In the genomic region with DNA sequence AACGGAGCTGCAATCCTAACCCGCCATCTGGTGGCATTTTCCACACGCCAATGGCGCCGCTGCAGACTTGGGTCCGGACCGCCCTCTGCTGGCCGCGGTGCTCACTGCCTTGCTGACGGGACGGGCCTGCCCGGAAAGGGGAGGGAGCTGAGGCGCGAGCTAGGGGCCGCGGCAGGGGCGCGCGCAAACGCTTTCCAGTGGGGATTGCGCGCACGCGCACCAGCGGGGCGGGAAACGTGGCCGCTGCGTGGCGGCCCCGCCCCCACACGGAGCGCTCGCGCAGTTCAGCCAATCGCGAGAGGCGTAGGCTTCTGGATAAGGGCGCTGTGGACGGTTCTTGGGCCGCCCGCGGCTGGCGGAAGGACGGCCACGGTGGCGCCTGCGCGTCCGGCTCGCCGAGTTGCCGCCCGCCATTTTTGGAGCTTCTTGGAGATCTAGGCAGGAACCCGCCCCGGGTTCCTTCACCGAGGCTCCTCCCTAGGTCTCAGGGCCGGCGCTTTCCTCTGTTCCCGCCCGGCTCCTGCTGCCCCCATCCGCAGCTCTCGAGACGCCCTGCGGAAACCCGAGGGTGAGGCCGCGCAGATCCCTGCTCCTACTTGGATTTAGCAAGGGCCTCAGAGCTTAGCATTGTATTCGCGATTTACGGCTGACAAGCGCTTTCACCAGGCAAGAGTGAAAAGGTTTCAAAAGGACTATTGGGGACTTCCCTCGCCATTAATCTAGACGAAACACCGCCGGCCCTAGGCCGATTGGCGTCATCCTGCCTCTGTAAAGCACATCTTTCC, we compare ENCODE assay signal across 8 cellular contexts. TPM values are rescaled to one million over a fixed set of nuclear protein-coding genes. Genes with fewer than 3 reads are reported as not detected.
DNase-seq lines count a peak whose midpoint lies in the region; ATAC-seq and TF ChIP-seq lines count a peak whose summit lies in the region.

A gene (minus strand): TSS at position 52 of the 785 bp plus-strand sequence. CDS start 121,480 bp downstream, outside the sequence.

- TF ChIP-seq CTCF in DND-41 (IDR thresholded peaks at IDR 0.05; ENCODE audit: borderline replicate concordance, extremely low read depth, low read length, poor library complexity, severe bottlenecking) (peak; percentile 100), KMS-11 (conservative IDR thresholded peaks at IDR 0.05; ENCODE audit: low read depth, low read length) (peak; percentile 77), Panc1 (IDR thresholded peaks at IDR 0.05) (peak; percentile 99), esophagus muscularis mucosa (IDR thresholded peaks at IDR 0.05) (peak; percentile 96 to 98 (median 97))

- no peak for TF ChIP-seq EP300 in esophagus muscularis mucosa (IDR thresholded peaks at IDR 0.05)

- H3K27me3 ChIP-seq in DND-41 (ENCODE audit: insufficient read depth, low read length, poor library complexity) (no peaks in the 10 kb centered on the region), KMS-11 (ENCODE audit: insufficient read depth, low read depth) (no peaks in the 10 kb centered on the region), Panc1 (ENCODE audit: control insufficient read depth, insufficient read depth, low read length) (no peaks in the 10 kb centered on the region), esophagus muscularis mucosa (no peaks in the 10 kb centered on the region)

- H3K9me3 ChIP-seq in DND-41 (ENCODE audit: insufficient read depth, low read length, severe bottlenecking), result no peaks in the 10 kb centered on the region
- H3K9me3 ChIP-seq in Panc1 (ENCODE audit: control insufficient read depth, insufficient read depth, low read depth, low read length), result no peaks in the 10 kb centered on the region
- H3K9me3 ChIP-seq in esophagus muscularis mucosa, result no peaks in the 10 kb centered on the region

- H4K20me1 ChIP-seq in DND-41 (ENCODE audit: insufficient read depth, low read length) (no peaks in the 10 kb centered on the region; the same call in 1 of the 2 replicates), KMS-11 (ENCODE audit: insufficient read depth) (no peaks in the 10 kb centered on the region)

- H3K4me2 ChIP-seq in DND-41 (ENCODE audit: insufficient read depth, low read length), result peak within 1 kb of the TSS; percentile 79
- H3K4me2 ChIP-seq in KMS-11, result peak within 1 kb of the TSS; percentile 100

- H3K4me3 ChIP-seq in DND-41 (ENCODE audit: low read depth in 1 of 2, low read length in 2 of 2) (peak within 1 kb of the TSS; percentile 69 to 87), KMS-11 (IDR thresholded peaks at IDR 0.05; ENCODE audit: insufficient read depth, low read depth, low read length) (peak within 1 kb of the TSS; percentile 81), Panc1 (ENCODE audit: low read depth in 2 of 2, low read length in 2 of 2) (peak within 1 kb of the TSS; percentile 65 to 89), esophagus muscularis mucosa (peak within 1 kb of the TSS; percentile 83 to 96 (median 90))

- H3K9ac ChIP-seq in DND-41 (ENCODE audit: low read depth, low read length) (peak within 1 kb of the TSS; percentile 92), KMS-11 (peak within 1 kb of the TSS; percentile 91)

- H3K36me3 ChIP-seq in DND-41 (ENCODE audit: insufficient read depth, low read length) (no peaks in the 10 kb centered on the region; the same call in 1 of the 2 replicates), KMS-11 (ENCODE audit: insufficient read depth) (no peaks in the 10 kb centered on the region), Panc1 (ENCODE audit: control insufficient read depth, insufficient read depth, low read length) (no peaks in the 10 kb centered on the region; the same call in 1 of the 2 replicates), esophagus muscularis mucosa (no peaks in the 10 kb centered on the region)

- peak within 1 kb of the TSS; percentile 86 for H2AFZ ChIP-seq in DND-41 (ENCODE audit: low read depth, low read length)
- peak within 1 kb of the TSS; percentile 70 for H2AFZ ChIP-seq in KMS-11 (ENCODE audit: low read depth)

- no TSS peak for BruUV-seq in Panc1 (replicated peaks; lab: Mats Ljungman, UMichigan)

- in situ Hi-C loops in Panc1 (cut with HindIII; ENCODE audit: low pct_unique_long_range_greater_than_20kb, low sequenced_read_pairs), result no loop called here

- ATAC-seq in DND-41 (ENCODE audit: insufficient read depth, low read depth) (peak; percentile 86), GM21737 (IDR thresholded peaks at IDR 0.05; ENCODE audit: unreplicated experiment) (peak; percentile 85), Panc1 (peak; percentile 91)

- intact Hi-C loops in Panc1 (cut with micrococcal nuclease; ENCODE audit: unreplicated experiment) (loop anchor here (5.0 kb wide), 2 partner anchors 110 to 360 kb away; a partner anchor contains a TSS), esophagus muscularis mucosa (cut with DNase I) (loop anchor here (1.0 to 10.0 kb wide), 6 partner anchors 110 to 677 kb away; a partner anchor contains a TSS)

- peaks cover 55% of the 10 kb centered on the region for H3K79me2 ChIP-seq in DND-41 (ENCODE audit: insufficient read depth, low read length)
- peaks cover 39% of the 10 kb centered on the region for H3K79me2 ChIP-seq in KMS-11 (ENCODE audit: insufficient read depth, low read depth)

- WGBS in esophagus muscularis mucosa, result 2% methylated on average over 28 of the region's 78 CpGs

- POLR2A ChIA-PET in Panc1 (lab: Charles Lee), result interaction anchor here (0.5 to 1.1 kb wide), 10 partner anchors 13 to 556 kb away, joined by 3 to 6 read pairs (median 4); a partner anchor contains a TSS

- CTCF ChIA-PET in Panc1 (lab: Charles Lee), result interaction anchor here (0.5 to 2.4 kb wide), 18 partner anchors 11 to 1219 kb away, joined by 3 to 53 read pairs (median 4); no protein-coding TSS in a partner anchor

- H3K4me1 ChIP-seq in DND-41 (ENCODE audit: insufficient read depth, low read length), result peaks cover 40% of the 10 kb centered on the region
- peaks cover 35% of the 10 kb centered on the region for H3K4me1 ChIP-seq in KMS-11 (ENCODE audit: low read depth, poor library complexity, severe bottlenecking)
- H3K4me1 ChIP-seq in Panc1 (ENCODE audit: control insufficient read depth, insufficient read depth, low read length), result peaks cover 27% of the 10 kb centered on the region
- peaks cover 27 to 45% (median 42%) of the 10 kb centered on the region in 4 donors for H3K4me1 ChIP-seq in esophagus muscularis mucosa

- DNase-seq in DND-41, result peak; percentile 99
- peak; percentile 91 for DNase-seq in Panc1 (ENCODE audit: low read depth, low spot score)
- DNase-seq in activated T-cell treated with anti-CD3 and anti-CD28 coated beads, Interleukin-2, amount 50 U/mL, for 48 hours, result peak; percentile 99
- DNase-seq in esophagus muscularis mucosa (ENCODE audit: extremely low spot score), result peak; percentile 99
- DNase-seq in myocyte (ENCODE audit: low read depth), result peak; percentile 98
- peak; percentile 96 to 99 for DNase-seq in stimulated activated CD8-positive, alpha-beta memory T cell treated with anti-CD3 and anti-CD28 coated beads, Interleukin-7, amount 100 ng/mL, for 48 hours (ENCODE audit: extremely low read depth in 1 of 2, low read depth in 1 of 2)

- H3K27ac ChIP-seq in DND-41 (ENCODE audit: low read length) (peak within 1 kb of the TSS; percentile 97), KMS-11 (peak within 1 kb of the TSS; percentile 95), Panc1 (ENCODE audit: low read length) (peak within 1 kb of the TSS; percentile 100), esophagus muscularis mucosa (replicated peaks in 1 of 4) (peak within 1 kb of the TSS; percentile 97 to 100 (median 100))

- peak; percentile 35 for TF ChIP-seq POLR2A in esophagus muscularis mucosa (IDR thresholded peaks at IDR 0.05; ENCODE audit: low read depth)

RNA-seq across cellular contexts. Expression of the gene that starts here (rescaled TPM):
- total RNA-seq in Panc1 (2021; ENCODE audit: unreplicated experiment), result 43.7 TPM
- polyA plus RNA-seq in Panc1 (2012; ENCODE audit: insufficient read length), result 11.7 TPM
- 10 to 100 TPM; 32.6 to 44.0 (median 40.5) TPM for total RNA-seq in esophagus muscularis mucosa
- total RNA-seq in myocyte, result 27.5 and 29.3 TPM in 2 replicates
- 7.2 TPM for polyA plus RNA-seq in myocyte (2012)

Comparison
In these comparisons a context has a peak if more than half of its experiments do, and no peak if none do; other contexts are left out.
1. Peak in every context shown above with its lines: DNase-seq, ATAC-seq, H3K4me3 ChIP-seq and H3K27ac ChIP-seq.